In genomic region chr2:105592288-105592687, GRCh38 we compare ENCODE assay signal across 17 cellular contexts.
DNase-seq lines count a peak whose midpoint lies in the region; ATAC-seq, FAIRE-seq and TF ChIP-seq lines count a peak whose summit lies in the region.
"Had no signal": no experiment of that assay in that cellular context is flagged by ENCODE, and none has a peak within 500 bp of the region (broad histone marks: within the 10 kb centered on the region; RNA-seq: fewer than 3 reads in every experiment).

No MANE protein-coding gene starts in this region.

- no peak overlapping the region for H2BK15ac ChIP-seq in H9 (ENCODE audit: low read depth, low read length)

- H3T11ph ChIP-seq in H9 (ENCODE audit: low read length) = no peak overlapping the region

- no peaks in the 10 kb centered on the region for H3K79me2 ChIP-seq in PC-3 (ENCODE audit: low read length)
- H3K79me2 ChIP-seq in astrocyte (ENCODE audit: insufficient read depth, low read length) = no peaks in the 10 kb centered on the region
- no peaks in the 10 kb centered on the region for H3K79me2 ChIP-seq in H9 (ENCODE audit: insufficient read depth, low read length)

- peaks cover 4% of the 10 kb centered on the region for H3F3A ChIP-seq in PC-3 (ENCODE audit: low read length, unreplicated experiment)

- H3K9me3 ChIP-seq in PC-3 (ENCODE audit: low read length) (no peaks in the 10 kb centered on the region), astrocyte (ENCODE audit: insufficient read depth, low read depth, low read length) (peaks cover 3% of the 10 kb centered on the region), left ventricle myocardium inferior (replicated peaks) (peaks cover 8% of the 10 kb centered on the region), H9 (ENCODE audit: control insufficient read depth, low read depth, low read length) (no peaks in the 10 kb centered on the region)

- H3K79me1 ChIP-seq in H9 (ENCODE audit: insufficient read depth, low read depth, low read length, poor library complexity, severe bottlenecking) = no peaks in the 10 kb centered on the region

- no peak overlapping the region for H4K91ac ChIP-seq in H9 (ENCODE audit: insufficient read length, low read depth, low read length)

- peak overlapping the region; percentile 13; the same call in 1 of the 2 replicates for H3K27ac ChIP-seq in PC-3 (ENCODE audit: low read length)
- H3K27ac ChIP-seq in astrocyte (ENCODE audit: low read depth, low read length) = no peak overlapping the region
- H3K27ac ChIP-seq in left ventricle myocardium inferior (replicated peaks) = peak overlapping the region; percentile 14
- H3K27ac ChIP-seq in H9 (ENCODE audit: insufficient read length, low read depth, low read length) = no peak overlapping the region
- H3K27ac ChIP-seq: cardiac muscle cell had no signal

- no peaks in the 10 kb centered on the region for H3K9me2 ChIP-seq in PC-3 (replicated peaks; ENCODE audit: low read length)

- no peak overlapping the region for H3K18ac ChIP-seq in H9 (ENCODE audit: insufficient read length, low read depth, low read length)

- H3K9ac ChIP-seq in PC-3 (ENCODE audit: low read length) = no peak overlapping the region
- H3K9ac ChIP-seq in astrocyte (ENCODE audit: low read length) = no peak overlapping the region
- H3K9ac ChIP-seq in H9 (ENCODE audit: extremely low read depth, insufficient read length, low read length) = no peak overlapping the region

- H3K36me3 ChIP-seq in PC-3 (ENCODE audit: low read depth, low read length) (no peaks in the 10 kb centered on the region), astrocyte (ENCODE audit: insufficient read depth, low read length) (no peaks in the 10 kb centered on the region), left ventricle myocardium inferior (no peaks in the 10 kb centered on the region)
- H3K36me3 ChIP-seq: cardiac muscle cell had no signal

- no peak for TF ChIP-seq CTCF in PC-3 (conservative IDR thresholded peaks at IDR 0.05; ENCODE audit: low read depth, low read length)
- no peak for TF ChIP-seq CTCF in astrocyte (IDR thresholded peaks at IDR 0.05; ENCODE audit: insufficient read depth, low read depth, low read length)
- no peak for TF ChIP-seq CTCF in left ventricle myocardium inferior (IDR thresholded peaks at IDR 0.05; ENCODE audit: borderline replicate concordance)
- no peak for TF ChIP-seq CTCF in H9 (conservative IDR thresholded peaks at IDR 0.05)

- H3K14ac ChIP-seq in H9 (ENCODE audit: insufficient read depth, low read length) = no peak overlapping the region

- no peak overlapping the region for H3K4ac ChIP-seq in H9 (ENCODE audit: low read depth, low read length)

- no peak overlapping the region for H3K56ac ChIP-seq in H9 (ENCODE audit: insufficient read length, low read depth, low read length)

- CTCF ChIA-PET in PC-3 (lab: Charles Lee) = no interaction called here

- H4K20me1 ChIP-seq in PC-3 (ENCODE audit: low read length) (no peaks in the 10 kb centered on the region), astrocyte (ENCODE audit: insufficient read depth, low read length) (no peaks in the 10 kb centered on the region), H9 (ENCODE audit: control insufficient read depth, insufficient read depth, insufficient read length) (no peaks in the 10 kb centered on the region)

- ATAC-seq in PC-3 (no peak), HG03139 (IDR thresholded peaks at IDR 0.05; ENCODE audit: unreplicated experiment) (no peak)

- H3K4me3 ChIP-seq in PC-3 (ENCODE audit: low read length) (no peak overlapping the region), astrocyte (ENCODE audit: insufficient read depth, low read depth, low read length) (no peak overlapping the region), left ventricle myocardium inferior (no peak overlapping the region)
- H3K4me3 ChIP-seq: cardiac muscle cell had no signal

- no peak overlapping the region for H2BK12ac ChIP-seq in H9 (ENCODE audit: insufficient read length, low read depth, low read length)

- H3K4me2 ChIP-seq in PC-3 (ENCODE audit: low read length) (no peak overlapping the region), astrocyte (ENCODE audit: low read length) (no peak overlapping the region), H9 (ENCODE audit: insufficient read depth, insufficient read length, low read length) (no peak overlapping the region)

- no peak for FAIRE-seq in astrocyte (lab: Jason Lieb, UNC)
- FAIRE-seq: frontal cortex had no signal

- H3K4me1 Mint-ChIP-seq in astrocyte (ENCODE audit: low read depth, unreplicated experiment) (peaks cover 23% of the 10 kb centered on the region), H9 (peaks cover 27 to 39% of the 10 kb centered on the region in 2 experiments)
- H3K4me1 Mint-ChIP-seq: activated CD4-positive, alpha-beta T cell treated with anti-CD3 and anti-CD28 coated beads, Interleukin-2, amount 10 ng/mL, durations not matched to agents 7 days and 5 days had no signal

- H3K4me1 ChIP-seq in PC-3 (ENCODE audit: insufficient read depth, low read length) (peaks cover 34% of the 10 kb centered on the region), astrocyte (ENCODE audit: insufficient read depth, low read length) (peaks cover 8% of the 10 kb centered on the region), left ventricle myocardium inferior (peaks cover 9% of the 10 kb centered on the region), H9 (ENCODE audit: insufficient read depth, low read length) (peaks cover 3% of the 10 kb centered on the region; the same call in 1 of the 2 replicates)
- H3K4me1 ChIP-seq: Caco-2 had no signal

- POLR2A ChIA-PET in PC-3 (lab: Charles Lee; ENCODE audit: unreplicated experiment) = no interaction called here

- H3K27me3 ChIP-seq in PC-3 (ENCODE audit: low read length) (no peaks in the 10 kb centered on the region), astrocyte (ENCODE audit: insufficient read depth, low read length) (no peaks in the 10 kb centered on the region), left ventricle myocardium inferior (ENCODE audit: low read depth) (no peaks in the 10 kb centered on the region), H9 (ENCODE audit: insufficient read depth, low read length) (no peaks in the 10 kb centered on the region)
- H3K27me3 ChIP-seq: cardiac muscle cell had no signal

- H3K4me3 Mint-ChIP-seq in astrocyte (ENCODE audit: unreplicated experiment) (no peak overlapping the region), H9 (no peak overlapping the region)
- H3K4me3 Mint-ChIP-seq: activated CD4-positive, alpha-beta T cell treated with anti-CD3 and anti-CD28 coated beads, Interleukin-2, amount 10 ng/mL, durations not matched to agents 7 days and 5 days had no signal

- H4K8ac ChIP-seq in H9 (replicated peaks; ENCODE audit: insufficient read length, low read depth, low read length) = no peak overlapping the region

- H3K27ac Mint-ChIP-seq in astrocyte (ENCODE audit: unreplicated experiment) = peak overlapping the region; percentile 38
- peak overlapping the region in 1 of 3 experiments; percentile 0; a peak in 1 of 7 replicates for H3K27ac Mint-ChIP-seq in H9
- H3K27ac Mint-ChIP-seq: activated CD4-positive, alpha-beta T cell treated with anti-CD3 and anti-CD28 coated beads, Interleukin-2, amount 10 ng/mL, durations not matched to agents 7 days and 5 days had no signal

- H2AFZ ChIP-seq in PC-3 (ENCODE audit: low read length) = no peak overlapping the region
- no peak overlapping the region for H2AFZ ChIP-seq in astrocyte (ENCODE audit: low read depth, low read length)
- H2AFZ ChIP-seq in H9 (ENCODE audit: low read length) = no peak overlapping the region

- no CpG with 5 or more reads among the region's 6 CpGs for WGBS in H9 (ENCODE audit: extremely low coverage, insufficient read length, low lambda C conversion rate)

- no peak overlapping the region for H2BK20ac ChIP-seq in H9 (ENCODE audit: low read depth, low read length, poor library complexity, severe bottlenecking)

- H3K9me3 Mint-ChIP-seq in astrocyte (ENCODE audit: unreplicated experiment) (peaks cover 3% of the 10 kb centered on the region), H9 (peaks cover 19 to 25% of the 10 kb centered on the region in 2 experiments)

- DNase-seq in PC-3 (no peak), astrocyte (ENCODE audit: low read depth) (peak; percentile 3), left ventricle myocardium inferior (no peak), pons (ENCODE audit: low spot score) (peak; percentile 69), A172 (ENCODE audit: low spot score) (no peak), COR-L47 (lab: John Stamatoyannopoulos, UW) (no peak), H9 (no peak)
- DNase-seq: activated CD4-positive, alpha-beta T cell treated with anti-CD3 and anti-CD28 coated beads, Interleukin-2, amount 10 ng/mL, durations not matched to agents 7 days and 5 days; amniotic stem cell; Caco-2; HCEC 1CT; NCI-H1092 treated with DMSO at 0.1 percent for 48 hours; NCI-H2081 treated with DMSO at 0.1 percent for 48 hours; NCI-H510A treated with DMSO at 0.1 percent for 48 hours had no signal

- no peak overlapping the region for H2AK5ac ChIP-seq in H9 (ENCODE audit: insufficient read length, low read length)

- H3K23ac ChIP-seq in H9 (ENCODE audit: insufficient read length, low read depth, low read length) = no peak overlapping the region

- no TSS peak for BruUV-seq in PC-3 (replicated peaks; lab: Mats Ljungman, UMichigan)

- no peak overlapping the region for H2BK120ac ChIP-seq in H9 (ENCODE audit: low read depth, low read length, poor library complexity, severe bottlenecking)

- H3K27me3 Mint-ChIP-seq in astrocyte (ENCODE audit: low read depth, unreplicated experiment) = no peaks in the 10 kb centered on the region
- no peaks in the 10 kb centered on the region for H3K27me3 Mint-ChIP-seq in H9 (ENCODE audit: low read depth)
- H3K27me3 Mint-ChIP-seq: activated CD4-positive, alpha-beta T cell treated with anti-CD3 and anti-CD28 coated beads, Interleukin-2, amount 10 ng/mL, durations not matched to agents 7 days and 5 days had no signal

- H3K36me3 Mint-ChIP-seq in astrocyte (ENCODE audit: low read depth, unreplicated experiment) (no peaks in the 10 kb centered on the region), H9 (ENCODE audit: insufficient read depth in 1 of 3, low read depth in 3 of 3) (peaks cover 3 to 14% (median 4%) of the 10 kb centered on the region in 3 experiments; a peak in 5 of 7 replicates)

- H3K23me2 ChIP-seq in H9 (ENCODE audit: insufficient read length, low read depth, low read length, poor library complexity, severe bottlenecking) = no peaks in the 10 kb centered on the region

- no peak overlapping the region for H4K5ac ChIP-seq in H9 (ENCODE audit: insufficient read length, low read depth, low read length)

- intact Hi-C loops in PC-3 (cut with micrococcal nuclease) = no loop called here
- intact Hi-C loops in left ventricle myocardium inferior (cut with micrococcal nuclease) = no loop called here

- H2BK5ac ChIP-seq in H9 (ENCODE audit: insufficient read length, low read length) = no peak overlapping the region

Comparison
In these comparisons a context has a peak if more than half of its experiments do, and no peak if none do; other contexts are left out.
1. DNase-seq: peak in astrocyte (single experiment) and pons (single experiment); none in PC-3 (single experiment), left ventricle myocardium inferior (single experiment), A172 (single experiment), COR-L47 (single experiment) and H9 (single experiment).
2. H3K27ac ChIP-seq: peak in PC-3 (single experiment) and left ventricle myocardium inferior (single experiment); none in astrocyte (single experiment) and H9 (single experiment).